Comparison of ENCODE assay signal across 29 cellular contexts in the genomic region with DNA sequence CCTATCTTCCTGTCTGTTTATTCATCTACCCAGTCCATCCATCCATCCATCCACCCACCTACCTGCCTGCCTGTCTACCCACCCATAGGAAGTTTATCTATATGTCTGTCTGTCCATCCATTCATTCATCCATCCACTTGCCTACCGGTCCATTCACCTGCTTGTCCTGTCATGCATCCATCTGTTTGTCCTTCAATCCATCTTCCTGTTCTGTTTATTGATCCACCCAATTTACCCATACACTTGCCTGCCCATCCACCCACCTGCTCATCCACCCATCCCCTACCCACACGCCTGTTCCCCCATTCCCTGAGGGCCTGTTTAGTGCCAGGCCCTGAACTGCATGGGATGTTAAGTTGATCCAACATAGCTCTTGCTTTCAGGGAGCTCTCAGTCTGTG. TPM values are rescaled to one million over a fixed set of nuclear protein-coding genes. Genes with fewer than 3 reads are reported as not detected.
"Had no signal": no experiment of that assay in that cellular context is flagged by ENCODE, and none has a peak within 500 bp of the region (broad histone marks: within the 10 kb centered on the region; RNA-seq: fewer than 3 reads in every experiment).

No MANE protein-coding gene starts in this region.

- H3K4me3 ChIP-seq: breast epithelium, left ventricle myocardium inferior, lung, mucosa of descending colon, pancreas, prostate gland, sigmoid colon, suprapubic skin, tibial artery, upper lobe of right lung had no signal

- H3K36me3 ChIP-seq: breast epithelium, left ventricle myocardium inferior, pancreas, prostate gland, sigmoid colon, suprapubic skin, tibial artery, upper lobe of right lung had no signal

- H3K4me3 Mint-ChIP-seq: activated CD4-positive, alpha-beta memory T cell treated with anti-CD3 and anti-CD28 coated beads, Interleukin-2, amount 10 ng/mL, durations not matched to agents 7 days and 5 days; activated CD8-positive, alpha-beta memory T cell treated with anti-CD3 and anti-CD28 coated beads, Interleukin-2, amount 10 ng/mL, durations not matched to agents 7 days and 5 days; dendritic cell treated with granulocyte-macrophage colony-stimulating factor and Interleukin-4, amounts not matched to agents 40 ng/mL and 50 ng/mL, for 4 days; nephron progenitor cell had no signal

- H3K4me1 ChIP-seq: breast epithelium, pancreas, prostate gland, suprapubic skin, upper lobe of right lung had no signal

- ATAC-seq: activated CD8-positive, alpha-beta memory T cell treated with anti-CD3 and anti-CD28 coated beads, Interleukin-2, amount 10 ng/mL, durations not matched to agents 7 days and 5 days; activated naive CD4-positive, alpha-beta T cell treated with anti-CD3 and anti-CD28 coated beads, Interleukin-2, amount 50 U/mL, for 72 hours; mucosa of descending colon; pancreas; upper lobe of right lung had no signal

- H3K27me3 ChIP-seq: pancreas, sigmoid colon had no signal

- H3K27me3 Mint-ChIP-seq: activated CD4-positive, alpha-beta memory T cell treated with anti-CD3 and anti-CD28 coated beads, Interleukin-2, amount 10 ng/mL, durations not matched to agents 7 days and 5 days; activated CD8-positive, alpha-beta memory T cell treated with anti-CD3 and anti-CD28 coated beads, Interleukin-2, amount 10 ng/mL, durations not matched to agents 7 days and 5 days; dendritic cell treated with granulocyte-macrophage colony-stimulating factor and Interleukin-4, amounts not matched to agents 40 ng/mL and 50 ng/mL, for 4 days had no signal

- H3K9me3 Mint-ChIP-seq: activated CD4-positive, alpha-beta memory T cell treated with anti-CD3 and anti-CD28 coated beads, Interleukin-2, amount 10 ng/mL, durations not matched to agents 7 days and 5 days; activated naive CD4-positive, alpha-beta T cell treated with anti-CD3 and anti-CD28 coated beads, Interleukin-2, amount 50 U/mL, for 72 hours; dendritic cell treated with granulocyte-macrophage colony-stimulating factor and Interleukin-4, amounts not matched to agents 40 ng/mL and 50 ng/mL, for 4 days; nephron progenitor cell had no signal

- H3K27ac Mint-ChIP-seq: activated CD4-positive, alpha-beta memory T cell treated with anti-CD3 and anti-CD28 coated beads, Interleukin-2, amount 10 ng/mL, durations not matched to agents 7 days and 5 days; activated CD8-positive, alpha-beta memory T cell treated with anti-CD3 and anti-CD28 coated beads, Interleukin-2, amount 10 ng/mL, durations not matched to agents 7 days and 5 days; dendritic cell treated with granulocyte-macrophage colony-stimulating factor and Interleukin-4, amounts not matched to agents 40 ng/mL and 50 ng/mL, for 4 days; nephron progenitor cell had no signal

- H3K27ac ChIP-seq: breast epithelium, epithelial cell of prostate, left ventricle myocardium inferior, pancreas, prostate gland, sigmoid colon, suprapubic skin, tibial artery, upper lobe of right lung, VCaP had no signal

- DNase-seq: activated CD4-positive, alpha-beta memory T cell treated with anti-CD3 and anti-CD28 coated beads, Interleukin-2, amount 10 ng/mL, durations not matched to agents 7 days and 5 days; activated CD4-positive, alpha-beta T cell treated with anti-CD3 and anti-CD28 coated beads for 4 hours; activated CD8-positive, alpha-beta memory T cell treated with anti-CD3 and anti-CD28 coated beads, Interleukin-2, amount 10 ng/mL, durations not matched to agents 7 days and 5 days; activated naive CD4-positive, alpha-beta T cell; activated T-cell treated with anti-CD3 and anti-CD28 coated beads, Interleukin-2, amount 50 U/mL, for 48 hours; central memory CD4-positive, alpha-beta T cell; effector CD4-positive, alpha-beta T cell; left ventricle myocardium inferior; mesendoderm; mucosa of descending colon; nephron progenitor cell; nucleus accumbens; retina; small intestine; stimulated activated naive CD4-positive, alpha-beta T cell; T-helper 9 cell; tibial artery; upper lobe of right lung had no signal

- H3K9me3 ChIP-seq: breast epithelium, left ventricle myocardium inferior, mucosa of descending colon, pancreas, prostate gland, sigmoid colon, suprapubic skin, tibial artery, upper lobe of right lung had no signal

RNA-seq across cellular contexts. Expression of a gene that starts 18.4 kb away (rescaled TPM):
- total RNA-seq: myocyte had no signal
